10 cellular contexts compared by ENCODE assay signal in the genomic region with DNA sequence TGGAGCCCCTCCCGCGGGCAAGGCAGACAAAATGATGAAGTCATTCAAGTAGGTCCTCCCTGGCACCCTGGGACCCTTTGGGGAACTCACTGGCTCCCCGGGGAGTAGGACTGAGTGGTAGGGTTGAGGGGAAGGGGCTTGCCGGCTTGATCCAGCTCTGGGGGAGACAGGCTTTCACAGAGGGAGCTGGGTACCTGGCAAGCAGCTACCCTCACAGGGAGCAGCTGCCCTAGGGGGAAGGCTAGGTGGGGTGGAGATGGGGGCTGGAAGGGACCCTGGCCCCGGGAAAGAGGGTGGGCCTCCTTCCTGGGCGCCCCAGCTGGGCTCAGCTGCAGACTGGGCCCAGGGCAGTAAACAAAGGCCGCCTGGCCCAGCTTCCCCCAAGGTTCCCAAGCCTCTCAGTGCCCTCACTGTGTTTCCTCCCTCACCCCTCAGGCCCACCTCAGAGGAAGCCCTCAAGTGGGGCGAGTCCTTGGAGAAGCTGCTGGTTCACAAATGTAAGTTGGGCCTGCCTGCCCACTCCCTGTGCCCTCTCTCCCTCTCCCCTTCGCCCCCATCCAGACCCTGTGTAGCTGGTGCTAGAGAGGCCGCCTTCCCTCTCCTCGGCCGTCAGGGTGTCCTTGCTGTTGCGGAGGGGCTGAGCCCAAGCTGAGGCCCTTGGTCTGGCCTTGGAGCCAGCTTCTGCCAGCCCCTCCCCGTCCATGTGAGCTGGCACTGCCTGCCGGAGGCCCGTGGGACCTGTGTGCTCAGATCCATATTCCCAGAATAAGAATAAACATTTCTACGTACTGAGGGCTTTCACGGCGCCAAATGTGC.
A peak's percentile ranks its signal among the peaks of the same experiment; 100 is the strongest.
DNase-seq lines count a peak whose midpoint lies in the region; ATAC-seq, FAIRE-seq and TF ChIP-seq lines count a peak whose summit lies in the region.
"Had no signal": no experiment of that assay in that cellular context is flagged by ENCODE, and none has a peak within 500 bp of the region (broad histone marks: within the 10 kb centered on the region; RNA-seq: fewer than 3 reads in every experiment).

No MANE protein-coding gene starts in this region.

- peak overlapping the region; percentile 16 for H2BK20ac ChIP-seq in IMR-90 (ENCODE audit: low read depth, low read length)

- peak overlapping the region; percentile 97 for H2AK9ac ChIP-seq in IMR-90 (replicated peaks; ENCODE audit: low read depth, low read length, poor library complexity)

- peak overlapping the region; percentile 24 for H2AFZ ChIP-seq in IMR-90 (replicated peaks; ENCODE audit: low read length, poor library complexity)
- no peak overlapping the region for H2AFZ ChIP-seq in HepG2 (ENCODE audit: low read length)

- H2BK120ac ChIP-seq in IMR-90 (ENCODE audit: low read depth, low read length): peak overlapping the region; percentile 54

- TF ChIP-seq EP300 in HepG2 (IDR thresholded peaks at IDR 0.05; ENCODE audit: low read depth in 2 of 2, low read length in 2 of 2) (no peak), HepG2 (CRISPR knock-in tag; IDR thresholded peaks at IDR 0.05; ENCODE audit: borderline replicate concordance) (no peak)

- 12% methylated on average over 6 of the region's 19 CpGs; no CpG with 5 or more reads in 1 of the 2 experiments for WGBS in IMR-90 (ENCODE audit: extremely low coverage in 2 of 2, insufficient read length in 1 of 2), 2 experiments
- 96% methylated on average over 16 of the region's 19 CpGs for WGBS in HepG2 (ENCODE audit: low lambda C conversion rate)

- no peaks in the 10 kb centered on the region for H3K27me3 ChIP-seq in IMR-90 (ENCODE audit: control insufficient read depth, insufficient read depth, low read length)
- no peaks in the 10 kb centered on the region for H3K27me3 ChIP-seq in duodenal mucosa (ENCODE audit: control insufficient read depth in 1 of 2, insufficient read depth in 2 of 2, low read length in 2 of 2)
- no peaks in the 10 kb centered on the region for H3K27me3 ChIP-seq in HepG2 (ENCODE audit: control insufficient read depth in 1 of 2, insufficient read depth in 2 of 2, low read length in 2 of 2)

- peaks cover 2% of the 10 kb centered on the region for H3K79me2 ChIP-seq in HepG2 (ENCODE audit: insufficient read depth, low read length)

- H3K36me3 ChIP-seq in IMR-90 (ENCODE audit: control insufficient read depth, insufficient read depth, low read length) (peaks cover 26% of the 10 kb centered on the region), duodenal mucosa (ENCODE audit: control insufficient read depth in 1 of 2, insufficient read depth in 2 of 2, low read length in 2 of 2) (peaks cover 21 to 34% of the 10 kb centered on the region in 2 donors), HepG2 (replicated peaks in 1 of 2; ENCODE audit: control insufficient read depth in 1 of 2, insufficient read depth in 2 of 2, low read length in 2 of 2) (peaks cover 3 to 10% of the 10 kb centered on the region in 2 experiments; a peak in 3 of 5 replicates)

- H3K4me1 Mint-ChIP-seq in stimulated activated memory B cell treated with anti-CD40 and anti-IgM and Interleukin-4, amounts not matched to agents 10 μg/mL and 1 μg/mL and 100 μg/mL, for 72 hours: peaks cover 54% of the 10 kb centered on the region

- H3K18ac ChIP-seq in IMR-90 (ENCODE audit: low read depth, low read length): peak overlapping the region; percentile 69

- no peak for FAIRE-seq in HepG2 (lab: Jason Lieb, UNC)

- H3K27ac ChIP-seq in IMR-90 (ENCODE audit: insufficient read depth, low read length): peak overlapping the region; percentile 96
- peak overlapping the region; percentile 62 for H3K27ac ChIP-seq in duodenal mucosa (ENCODE audit: low read depth, low read length)
- H3K27ac ChIP-seq in HepG2 (ENCODE audit: extremely low read length, insufficient read depth, low read length): peak overlapping the region; percentile 54

- CTCF ChIA-PET in IMR-90 (lab: Yijun Ruan, JAX): interaction anchor here (2.5 kb wide), 1 partner anchor 61 kb away, joined by 25 read pairs; no protein-coding TSS in a partner anchor
- CTCF ChIA-PET in HepG2 (lab: Yijun Ruan, JAX; ENCODE audit: low intra/inter-chr PET ratio, low total read pairs): interaction anchor here (5.9 kb wide), 1 partner anchor 62 kb away, joined by 223 read pairs; no protein-coding TSS in a partner anchor

- H3K9me3 Mint-ChIP-seq in stimulated activated memory B cell treated with anti-CD40 and anti-IgM and Interleukin-4, amounts not matched to agents 10 μg/mL and 1 μg/mL and 100 μg/mL, for 72 hours: no peaks in the 10 kb centered on the region
- H3K9me3 Mint-ChIP-seq: activated naive CD8-positive, alpha-beta T cell treated with anti-CD3 and anti-CD28 coated beads, Interleukin-2, amount 10 ng/mL, durations not matched to agents 7 days and 5 days; naive B cell had no signal

- peaks cover 31% of the 10 kb centered on the region for H3K9me1 ChIP-seq in IMR-90 (ENCODE audit: insufficient read depth, low read length)

- peak overlapping the region; percentile 78 to 88 for H4K8ac ChIP-seq in IMR-90 (ENCODE audit: low read depth in 2 of 2, low read length in 2 of 2)

- H2BK15ac ChIP-seq in IMR-90 (ENCODE audit: low read depth, low read length): peak overlapping the region; percentile 17; the same call in 1 of the 3 replicates

- in situ Hi-C loops in IMR-90 (cut with MboI; ENCODE audit: low sequenced_read_pairs) (loop anchor here (5.0 kb wide), 1 partner anchor 63 kb away; no protein-coding TSS in a partner anchor), HepG2 (cut with HindIII; ENCODE audit: extremely low pct_ligation_motif_present, low pct_unique_long_range_greater_than_20kb) (loop anchor here (5.0 kb wide), 2 partner anchors 63 to 147 kb away; no protein-coding TSS in a partner anchor)

- BruUV-seq in IMR-90 (replicated peaks; lab: Mats Ljungman, UMichigan): no TSS peak
- BruUV-seq in HepG2 (replicated peaks; lab: Mats Ljungman, UMichigan): no TSS peak

- TF ChIP-seq POLR2A in IMR-90 (IDR thresholded peaks at IDR 0.05; ENCODE audit: low read depth, low read length): no peak
- no peak for TF ChIP-seq POLR2A in HepG2 (IDR thresholded peaks at IDR 0.05; ENCODE audit: insufficient read depth in 1 of 2, low read depth in 2 of 2, low read length in 2 of 2)

- H3K36me3 Mint-ChIP-seq in stimulated activated memory B cell treated with anti-CD40 and anti-IgM and Interleukin-4, amounts not matched to agents 10 μg/mL and 1 μg/mL and 100 μg/mL, for 72 hours: peaks cover 53% of the 10 kb centered on the region

- peak overlapping the region; percentile 97 for H3K23ac ChIP-seq in IMR-90 (ENCODE audit: low read depth, low read length)

- H4K20me1 ChIP-seq in IMR-90 (ENCODE audit: insufficient read depth, low read length): peaks cover 42% of the 10 kb centered on the region
- no peaks in the 10 kb centered on the region for H4K20me1 ChIP-seq in HepG2 (ENCODE audit: insufficient read depth, low read length)

- peak overlapping the region; percentile 97 for H3K4ac ChIP-seq in IMR-90 (ENCODE audit: low read depth, low read length)

- peak overlapping the region; percentile 77 for H3K27ac Mint-ChIP-seq in stimulated activated memory B cell treated with anti-CD40 and anti-IgM and Interleukin-4, amounts not matched to agents 10 μg/mL and 1 μg/mL and 100 μg/mL, for 72 hours
- H3K27ac Mint-ChIP-seq: activated naive CD8-positive, alpha-beta T cell treated with anti-CD3 and anti-CD28 coated beads, Interleukin-2, amount 10 ng/mL, durations not matched to agents 7 days and 5 days had no signal

- POLR2A ChIA-PET in IMR-90 (lab: Charles Lee; ENCODE audit: unreplicated experiment): interaction anchor here (0.7 to 2.2 kb wide), 4 partner anchors 8 to 60 kb away, joined by 3 to 10 read pairs (median 4); no protein-coding TSS in a partner anchor
- POLR2A ChIA-PET in HepG2 (lab: Yijun Ruan, JAX): interaction anchor here (1.0 to 2.8 kb wide), 2 partner anchors 15 to 56 kb away, joined by 3 to 11 read pairs; no protein-coding TSS in a partner anchor

- intact Hi-C loops in IMR-90 (cut with micrococcal nuclease) (loop anchor here (2.0 to 5.0 kb wide), 3 partner anchors 26 to 322 kb away; a partner anchor contains a TSS), HepG2 (cut with micrococcal nuclease; ENCODE audit: unreplicated experiment) (no loop called here)

- peak overlapping the region; percentile 77 for H3K56ac ChIP-seq in IMR-90 (ENCODE audit: extremely low read depth, insufficient read depth, low read length)

- H3K4me3 ChIP-seq in IMR-90 (ENCODE audit: insufficient read depth, low read depth, low read length) (peak overlapping the region; percentile 64), duodenal mucosa (ENCODE audit: low read depth in 1 of 2, low read length in 2 of 2) (peak overlapping the region; percentile 38 to 55), HepG2 (replicated peaks in 1 of 3; ENCODE audit: insufficient read depth in 1 of 3, low read depth in 2 of 3, low read length in 3 of 3) (peak overlapping the region in 2 of 3 experiments; percentile 42 to 68; a peak in 4 of 6 replicates)

- no peaks in the 10 kb centered on the region for H3K9me3 ChIP-seq in IMR-90 (ENCODE audit: control insufficient read depth, insufficient read depth, low read length)
- H3K9me3 ChIP-seq in duodenal mucosa (ENCODE audit: control insufficient read depth in 1 of 2, low read length in 2 of 2): no peaks in the 10 kb centered on the region
- no peaks in the 10 kb centered on the region for H3K9me3 ChIP-seq in HepG2 (ENCODE audit: low read length)

- peak overlapping the region; percentile 86 for H4K5ac ChIP-seq in IMR-90 (ENCODE audit: low read depth, low read length)

- TF ChIP-seq RAD21 in IMR-90 (IDR thresholded peaks at IDR 0.05; ENCODE audit: low read length) (no peak), HepG2 (CRISPR knock-in tag; IDR thresholded peaks at IDR 0.05) (no peak)

- peak; percentile 3; the same call in 1 of the 2 replicates for ATAC-seq in IMR-90 (ENCODE audit: low read depth)
- ATAC-seq in HepG2: no peak
- no peak for ATAC-seq in stimulated activated memory B cell treated with anti-CD40 and anti-IgM and Interleukin-4, amounts not matched to agents 10 μg/mL and 1 μg/mL and 100 μg/mL, for 72 hours
- no peak for ATAC-seq in GM21390 (IDR thresholded peaks at IDR 0.05; ENCODE audit: unreplicated experiment)

- H3K4me1 ChIP-seq in IMR-90 (ENCODE audit: control insufficient read depth, insufficient read depth, low read length) (peaks cover 29% of the 10 kb centered on the region), duodenal mucosa (ENCODE audit: control insufficient read depth in 1 of 2, insufficient read depth in 2 of 2, low read length in 2 of 2) (peaks cover 4 to 8% of the 10 kb centered on the region in 2 donors), HepG2 (ENCODE audit: insufficient read depth, low read length) (peaks cover 35% of the 10 kb centered on the region)

- DNase-seq in IMR-90: no peak
- no peak for DNase-seq in HepG2 (ENCODE audit: low spot score)
- DNase-seq in GM03348 (ENCODE audit: low spot score): no peak
- DNase-seq in activated CD4-positive, CD25-positive, alpha-beta regulatory T cell (lab: John Stamatoyannopoulos, UW): no peak
- no peak for DNase-seq in NCI-H446 (lab: John Stamatoyannopoulos, UW)
- DNase-seq: activated naive CD8-positive, alpha-beta T cell treated with anti-CD3 and anti-CD28 coated beads, Interleukin-2, amount 10 ng/mL, durations not matched to agents 7 days and 5 days; naive B cell had no signal

- H3K14ac ChIP-seq in IMR-90 (replicated peaks; ENCODE audit: low read depth, low read length): peak overlapping the region; percentile 96

- peaks cover 0 to 49% of the 10 kb centered on the region in 2 experiments; a peak in 2 of 4 replicates for H3K79me1 ChIP-seq in IMR-90 (ENCODE audit: low read depth in 1 of 2, low read length in 2 of 2)

- TF ChIP-seq CTCF in IMR-90 (conservative IDR thresholded peaks at IDR 0.05; ENCODE audit: low read depth, low read length) (no peak), HepG2 (CRISPR knock-in tag; IDR thresholded peaks at IDR 0.05) (no peak)

- peak overlapping the region; percentile 96 for H3K4me2 ChIP-seq in IMR-90 (ENCODE audit: low read depth, low read length)
- H3K4me2 ChIP-seq in HepG2 (ENCODE audit: low read depth, low read length): peak overlapping the region; percentile 64

- H3K27me3 Mint-ChIP-seq in stimulated activated memory B cell treated with anti-CD40 and anti-IgM and Interleukin-4, amounts not matched to agents 10 μg/mL and 1 μg/mL and 100 μg/mL, for 72 hours: no peaks in the 10 kb centered on the region
- H3K27me3 Mint-ChIP-seq: activated naive CD8-positive, alpha-beta T cell treated with anti-CD3 and anti-CD28 coated beads, Interleukin-2, amount 10 ng/mL, durations not matched to agents 7 days and 5 days; naive B cell had no signal

- dilution Hi-C loops in IMR-90 (cut with HindIII; ENCODE audit: low sequenced_read_pairs, unreplicated experiment): no loop called here

- H3K4me3 Mint-ChIP-seq in stimulated activated memory B cell treated with anti-CD40 and anti-IgM and Interleukin-4, amounts not matched to agents 10 μg/mL and 1 μg/mL and 100 μg/mL, for 72 hours: peak overlapping the region; percentile 80
- H3K4me3 Mint-ChIP-seq: activated naive CD8-positive, alpha-beta T cell treated with anti-CD3 and anti-CD28 coated beads, Interleukin-2, amount 10 ng/mL, durations not matched to agents 7 days and 5 days had no signal

- H4K91ac ChIP-seq in IMR-90 (ENCODE audit: insufficient read depth, low read depth, low read length): peak overlapping the region; percentile 92

- peak overlapping the region; percentile 81 for H2BK5ac ChIP-seq in IMR-90 (ENCODE audit: low read depth, low read length, poor library complexity, severe bottlenecking)

- peak overlapping the region; percentile 93 for H2AK5ac ChIP-seq in IMR-90 (ENCODE audit: low read depth, low read length)

- H3K9ac ChIP-seq in IMR-90 (ENCODE audit: low read depth, low read length) (peak overlapping the region; percentile 91), duodenal mucosa (ENCODE audit: low read depth in 1 of 2, low read length in 2 of 2) (peak overlapping the region; percentile 29 to 55), HepG2 (ENCODE audit: insufficient read depth, low read depth, low read length) (peak overlapping the region; percentile 70)
